ENCODE assay signal across 27 cellular contexts in genomic region chr12:44759289-44759688, GRCh38.
"Had no signal": no experiment of that assay in that cellular context is flagged by ENCODE, and none has a peak within 500 bp of the region (broad histone marks: within the 10 kb centered on the region; RNA-seq: fewer than 3 reads in every experiment).

No MANE protein-coding gene starts in this region.

- H3K27ac Mint-ChIP-seq: dendritic cell treated with granulocyte-macrophage colony-stimulating factor and Interleukin-4, amounts not matched to agents 40 ng/mL and 50 ng/mL, for 4 days; effector memory CD8-positive, alpha-beta T cell; endodermal cell; immature natural killer cell; mesothelial cell of epicardium had no signal

- H3K9me3 Mint-ChIP-seq: dendritic cell treated with granulocyte-macrophage colony-stimulating factor and Interleukin-4, amounts not matched to agents 40 ng/mL and 50 ng/mL, for 4 days; effector memory CD8-positive, alpha-beta T cell; endodermal cell; mesothelial cell of epicardium had no signal

- H3K4me1 Mint-ChIP-seq: immature natural killer cell, mesothelial cell of epicardium had no signal

- H3K4me3 Mint-ChIP-seq: dendritic cell treated with granulocyte-macrophage colony-stimulating factor and Interleukin-4, amounts not matched to agents 40 ng/mL and 50 ng/mL, for 4 days; effector memory CD8-positive, alpha-beta T cell; endodermal cell; immature natural killer cell; mesothelial cell of epicardium had no signal

- H3K27me3 Mint-ChIP-seq: dendritic cell treated with granulocyte-macrophage colony-stimulating factor and Interleukin-4, amounts not matched to agents 40 ng/mL and 50 ng/mL, for 4 days; effector memory CD8-positive, alpha-beta T cell had no signal

- ATAC-seq: effector memory CD8-positive, alpha-beta T cell; esophagus mucosa; gastrocnemius medialis; heart right ventricle; left colon; left lobe of liver; left ventricle myocardium superior; lower lobe of right lung; mucosa of descending colon had no signal

- H3K36me3 Mint-ChIP-seq: immature natural killer cell, mesothelial cell of epicardium had no signal

- DNase-seq: colonic mucosa; cortex of kidney; effector CD8-positive, alpha-beta T cell; effector memory CD8-positive, alpha-beta T cell; endodermal cell; erythroblast; esophagus squamous epithelium; foreskin fibroblast; foreskin melanocyte; gastrocnemius medialis; glutamatergic neuron; head of caudate nucleus; heart right ventricle; hippocampal formation; immature natural killer cell; islet precursor cell; kidney; kidney glomerular epithelial cell; left colon; left ventricle myocardium superior; lower lobe of right lung; mesenchymal stem cell; mucosa of descending colon had no signal
